ENCODE assay signal across 9 cellular contexts in the genomic region with DNA sequence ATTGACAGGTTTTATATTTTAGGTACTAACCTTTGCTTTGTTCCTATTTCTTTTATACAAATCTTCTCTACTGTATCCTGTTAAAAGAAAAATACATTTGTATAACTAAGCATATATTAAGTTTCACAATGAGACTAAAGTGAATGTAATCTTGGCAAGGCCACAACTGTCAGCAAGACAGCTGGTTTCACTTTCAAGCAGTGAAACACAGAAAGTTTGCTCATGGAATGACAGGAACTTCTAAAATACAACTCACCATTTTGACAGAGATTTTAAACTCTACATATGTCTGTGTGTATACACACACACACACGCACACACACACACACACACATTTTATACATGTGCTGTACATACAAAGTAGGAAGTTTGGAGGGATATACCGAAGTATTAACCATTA. TPM values are rescaled to one million over a fixed set of nuclear protein-coding genes. Genes with fewer than 3 reads are reported as not detected.
DNase-seq lines count a peak whose midpoint lies in the region; ATAC-seq, FAIRE-seq and TF ChIP-seq lines count a peak whose summit lies in the region.
"Had no signal": no experiment of that assay in that cellular context is flagged by ENCODE, and none has a peak within 500 bp of the region (broad histone marks: within the 10 kb centered on the region; RNA-seq: fewer than 3 reads in every experiment).

No MANE protein-coding gene starts in this region.

- peak overlapping the region in 1 of 2 donors; percentile 25 for H3K4me3 ChIP-seq in foreskin fibroblast (ENCODE audit: low read depth in 1 of 2, low read length in 2 of 2)
- H3K4me3 ChIP-seq: PC-9 had no signal

- peak; percentile 73 for DNase-seq in EH (ENCODE audit: low read depth)
- DNase-seq in GM19239 (ENCODE audit: insufficient read length, low spot score), result peak; percentile 51
- DNase-seq in RPMI7951 (ENCODE audit: low read depth), result peak; percentile 11
- DNase-seq in foreskin fibroblast, result peak; percentile 53 to 83
- DNase-seq in NCI-H1694 (lab: John Stamatoyannopoulos, UW), result no peak
- DNase-seq in nucleus accumbens (lab: John Stamatoyannopoulos, UW), result no peak
- no peak for DNase-seq in NCI-H1436 treated with DMSO at 0.1 percent for 48 hours (lab: John Stamatoyannopoulos, UW)
- DNase-seq: PC-9 had no signal

- peak; percentile 33 for FAIRE-seq in GM19239 (lab: Jason Lieb, UNC)

- TF ChIP-seq CTCF in foreskin fibroblast (IDR thresholded peaks at IDR 0.05; ENCODE audit: low read depth, low read length), result no peak

- ATAC-seq in HG03280 (IDR thresholded peaks at IDR 0.05; ENCODE audit: unreplicated experiment), result no peak

RNA-seq across cellular contexts. Expression of a gene that starts 53.3 kb away (rescaled TPM):
- 49.7 and 57.7 TPM in 2 replicates for total RNA-seq in RPMI7951 (2014; rRNA removed; shearing (Covaris generic))

Comparison
In these comparisons a context has a peak if more than half of its experiments do, and no peak if none do; other contexts are left out.
1. DNase-seq: peak in EH (single experiment), GM19239 (single experiment), RPMI7951 (single experiment) and foreskin fibroblast (2 of 2); none in NCI-H1694 (single experiment), nucleus accumbens (0 of 56) and NCI-H1436 treated with DMSO at 0.1 percent for 48 hours (single experiment).